In genomic region chr9:114889802-114890224, GRCh38 we compare ENCODE assay signal across 13 cellular contexts. TPM values are rescaled to one million over a fixed set of nuclear protein-coding genes. Genes with fewer than 3 reads are reported as not detected.
DNase-seq lines count a peak whose midpoint lies in the region; ATAC-seq lines count a peak whose summit lies in the region.
"Had no signal": no experiment of that assay in that cellular context is flagged by ENCODE, and none has a peak within 500 bp of the region (broad histone marks: within the 10 kb centered on the region; RNA-seq: fewer than 3 reads in every experiment).

No MANE protein-coding gene starts in this region.

- H3K27me3 Mint-ChIP-seq in activated T-cell treated with anti-CD3 and anti-CD28 coated beads, Interleukin-2, amount 50 U/mL, for 24 hours, result no peaks in the 10 kb centered on the region
- no peaks in the 10 kb centered on the region for H3K27me3 Mint-ChIP-seq in stimulated activated naive CD8-positive, alpha-beta T cell treated with anti-CD3 and anti-CD28 coated beads, Interleukin-15, Interleukin-2, amounts not matched to agents 100 ng/mL and 50 ng/mL, for 24 hours

- DNase-seq in activated T-cell treated with anti-CD3 and anti-CD28 coated beads, Interleukin-2, amount 50 U/mL, for 24 hours, result no peak
- no peak for DNase-seq in activated T-cell treated with anti-CD3 and anti-CD28 coated beads, Interleukin-2, amount 50 U/mL, for 1 hour
- DNase-seq in SHP77 (lab: John Stamatoyannopoulos, UW) (peak; percentile 71 to 72), NCI-H128 (lab: John Stamatoyannopoulos, UW; ENCODE audit: unreplicated experiment) (no peak), DMS 273 treated with DMSO at 0.1 percent for 48 hours (lab: John Stamatoyannopoulos, UW) (no peak)
- DNase-seq: AML-193, heart left ventricle, midbrain, NCI-H1092 treated with DMSO at 0.1 percent for 48 hours, small intestine had no signal

- H3K27ac Mint-ChIP-seq in activated T-cell treated with anti-CD3 and anti-CD28 coated beads, Interleukin-2, amount 50 U/mL, for 24 hours, result peak overlapping the region; percentile 78
- peak overlapping the region; percentile 86 for H3K27ac Mint-ChIP-seq in stimulated activated naive CD8-positive, alpha-beta T cell treated with anti-CD3 and anti-CD28 coated beads, Interleukin-15, Interleukin-2, amounts not matched to agents 100 ng/mL and 50 ng/mL, for 24 hours

- peaks cover 10% of the 10 kb centered on the region for H3K9me3 Mint-ChIP-seq in activated T-cell treated with anti-CD3 and anti-CD28 coated beads, Interleukin-2, amount 50 U/mL, for 24 hours
- H3K9me3 Mint-ChIP-seq in stimulated activated naive CD8-positive, alpha-beta T cell treated with anti-CD3 and anti-CD28 coated beads, Interleukin-15, Interleukin-2, amounts not matched to agents 100 ng/mL and 50 ng/mL, for 24 hours, result peaks cover 12% of the 10 kb centered on the region

- peaks cover 19% of the 10 kb centered on the region for H3K36me3 Mint-ChIP-seq in activated T-cell treated with anti-CD3 and anti-CD28 coated beads, Interleukin-2, amount 50 U/mL, for 24 hours (ENCODE audit: low read depth)
- peaks cover 13% of the 10 kb centered on the region for H3K36me3 Mint-ChIP-seq in stimulated activated naive CD8-positive, alpha-beta T cell treated with anti-CD3 and anti-CD28 coated beads, Interleukin-15, Interleukin-2, amounts not matched to agents 100 ng/mL and 50 ng/mL, for 24 hours (ENCODE audit: low read depth)

- peak; percentile 69 for ATAC-seq in esophagus mucosa
- ATAC-seq in HG02588 (IDR thresholded peaks at IDR 0.05; ENCODE audit: unreplicated experiment), result no peak

- peaks cover 73% of the 10 kb centered on the region for H3K4me1 Mint-ChIP-seq in activated T-cell treated with anti-CD3 and anti-CD28 coated beads, Interleukin-2, amount 50 U/mL, for 24 hours (ENCODE audit: low read depth)
- peaks cover 7% of the 10 kb centered on the region for H3K4me1 Mint-ChIP-seq in stimulated activated naive CD8-positive, alpha-beta T cell treated with anti-CD3 and anti-CD28 coated beads, Interleukin-15, Interleukin-2, amounts not matched to agents 100 ng/mL and 50 ng/mL, for 24 hours (ENCODE audit: low read depth)

- peak overlapping the region; percentile 8 for H3K4me3 Mint-ChIP-seq in activated T-cell treated with anti-CD3 and anti-CD28 coated beads, Interleukin-2, amount 50 U/mL, for 24 hours
- peak overlapping the region; percentile 11 for H3K4me3 Mint-ChIP-seq in stimulated activated naive CD8-positive, alpha-beta T cell treated with anti-CD3 and anti-CD28 coated beads, Interleukin-15, Interleukin-2, amounts not matched to agents 100 ng/mL and 50 ng/mL, for 24 hours

RNA-seq across cellular contexts. Expression of gene TNFSF8, which starts 40.6 kb away (rescaled TPM):
- total RNA-seq in esophagus mucosa, result 0.20 TPM

Comparison
In these comparisons a context has a peak if more than half of its experiments do, and no peak if none do; other contexts are left out.
1. DNase-seq: peak in SHP77 (2 of 2); none in activated T-cell treated with anti-CD3 and anti-CD28 coated beads, Interleukin-2, amount 50 U/mL, for 24 hours (single experiment), activated T-cell treated with anti-CD3 and anti-CD28 coated beads, Interleukin-2, amount 50 U/mL, for 1 hour (single experiment), NCI-H128 (single experiment) and DMS 273 treated with DMSO at 0.1 percent for 48 hours (single experiment).